In genomic region chr17:67492251-67492740, GRCh38 we compare ENCODE assay signal across 13 cellular contexts.
DNase-seq lines count a peak whose midpoint lies in the region; ATAC-seq, FAIRE-seq and TF ChIP-seq lines count a peak whose summit lies in the region.
"Had no signal": no experiment of that assay in that cellular context is flagged by ENCODE, and none has a peak within 500 bp of the region (broad histone marks: within the 10 kb centered on the region; RNA-seq: fewer than 3 reads in every experiment).

No MANE protein-coding gene starts in this region.

- TF ChIP-seq EP300 in A549 (IDR thresholded peaks at IDR 0.05) = no peak

- ATAC-seq in A549 = no peak
- peak in 1 of 2 donors; percentile 31 for ATAC-seq in naive thymus-derived CD8-positive, alpha-beta T cell
- ATAC-seq in GM21717 (IDR thresholded peaks at IDR 0.05; ENCODE audit: unreplicated experiment) = no peak
- ATAC-seq: HepG2 had no signal

- no peaks in the 10 kb centered on the region for H3K9me3 ChIP-seq in A549
- H3K9me3 ChIP-seq: BE2C had no signal

- H3K4me2 ChIP-seq in A549 = peak overlapping the region; percentile 76; the same call in 1 of the 3 replicates

- peaks cover 5% of the 10 kb centered on the region for H3K36me3 Mint-ChIP-seq in brain
- H3K36me3 Mint-ChIP-seq in naive thymus-derived CD8-positive, alpha-beta T cell = peaks cover 0 to 27% (median 6%) of the 10 kb centered on the region in 3 donors
- H3K36me3 Mint-ChIP-seq in activated naive CD4-positive, alpha-beta T cell treated with anti-CD3 and anti-CD28 coated beads, Interleukin-2, amount 10 ng/mL, durations not matched to agents 7 days and 5 days = peaks cover 12% of the 10 kb centered on the region

- FAIRE-seq in A549 (lab: Jason Lieb, UNC) (no peak), RCC 7860 (lab: Jason Lieb, UNC) (no peak)
- FAIRE-seq: HepG2 had no signal

- H3K27ac ChIP-seq in A549 = peak overlapping the region; percentile 31 to 67; a peak in 4 of 6 replicates

- H3K4me3 ChIP-seq in A549 = no peak overlapping the region

- POLR2A ChIA-PET in A549 (lab: Yijun Ruan, JAX) = no interaction called here
- POLR2A ChIA-PET in naive thymus-derived CD8-positive, alpha-beta T cell (lab: Charles Lee) = interaction anchor here (0.6 kb wide), 1 partner anchor 93 kb away, joined by 11 read pairs; no protein-coding TSS in a partner anchor

- CTCF ChIA-PET in A549 (lab: Yijun Ruan, JAX) = interaction anchor here (0.7 to 5.3 kb wide), 9 partner anchors 9 to 207 kb away, joined by 3 to 57 read pairs (median 7); no protein-coding TSS in a partner anchor
- CTCF ChIA-PET in activated naive CD4-positive, alpha-beta T cell treated with anti-CD3 and anti-CD28 coated beads, Interleukin-2, amount 10 ng/mL, durations not matched to agents 7 days and 5 days (lab: Charles Lee) = no interaction called here

- TF ChIP-seq CTCF in A549 (IDR thresholded peaks at IDR 0.05) (no peak), brain (conservative IDR thresholded peaks at IDR 0.05) (no peak)

- DNase-seq in A549 (ENCODE audit: low read depth in 1 of 2, low spot score in 1 of 2) = no peak
- peak; percentile 25 for DNase-seq in DMS53 treated with DMSO at 0.1 percent for 48 hours (lab: John Stamatoyannopoulos, UW; ENCODE audit: unreplicated experiment)
- no peak for DNase-seq in naive thymus-derived CD8-positive, alpha-beta T cell
- DNase-seq in RCC 7860 (ENCODE audit: low spot score) = no peak
- no peak for DNase-seq in activated naive CD4-positive, alpha-beta T cell treated with anti-CD3 and anti-CD28 coated beads, Interleukin-2, amount 10 ng/mL, durations not matched to agents 7 days and 5 days
- DNase-seq in kidney tubule cell (ENCODE audit: low spot score) = no peak
- DNase-seq: BE2C; central memory CD4-positive, alpha-beta T cell; NCI-H1105; occipital lobe had no signal

- no peak for TF ChIP-seq RAD21 in A549 (conservative IDR thresholded peaks at IDR 0.05 in 1 of 2, IDR thresholded peaks at IDR 0.05 in 1 of 2)

- 61% methylated on average over 5 of the region's 5 CpGs for WGBS in A549 (ENCODE audit: missing lambda C conversion rate)

- peaks cover 3% of the 10 kb centered on the region for H3K27me3 Mint-ChIP-seq in brain
- H3K27me3 Mint-ChIP-seq in naive thymus-derived CD8-positive, alpha-beta T cell = no peaks in the 10 kb centered on the region
- no peaks in the 10 kb centered on the region for H3K27me3 Mint-ChIP-seq in activated naive CD4-positive, alpha-beta T cell treated with anti-CD3 and anti-CD28 coated beads, Interleukin-2, amount 10 ng/mL, durations not matched to agents 7 days and 5 days

- peaks cover 24% of the 10 kb centered on the region for H3K4me1 ChIP-seq in A549

- TF ChIP-seq POLR2A in A549 (IDR thresholded peaks at IDR 0.05; ENCODE audit: low read length) = no peak

- peak overlapping the region; percentile 52 to 96 (median 67) for H3K27ac Mint-ChIP-seq in brain
- H3K27ac Mint-ChIP-seq in naive thymus-derived CD8-positive, alpha-beta T cell = peak overlapping the region in 9 of 10 donors; percentile 17 to 85 (median 72)
- H3K27ac Mint-ChIP-seq in activated naive CD4-positive, alpha-beta T cell treated with anti-CD3 and anti-CD28 coated beads, Interleukin-2, amount 10 ng/mL, durations not matched to agents 7 days and 5 days = no peak overlapping the region

- peak overlapping the region in 3 of 5 experiments; percentile 3 to 24 (median 21) for H3K4me3 Mint-ChIP-seq in brain
- peak overlapping the region in 9 of 10 donors; percentile 17 to 70 (median 40) for H3K4me3 Mint-ChIP-seq in naive thymus-derived CD8-positive, alpha-beta T cell
- H3K4me3 Mint-ChIP-seq in activated naive CD4-positive, alpha-beta T cell treated with anti-CD3 and anti-CD28 coated beads, Interleukin-2, amount 10 ng/mL, durations not matched to agents 7 days and 5 days = no peak overlapping the region

- peaks cover 0 to 8% (median 2%) of the 10 kb centered on the region in 5 experiments for H3K9me3 Mint-ChIP-seq in brain
- peaks cover 0 to 2% (median 0%) of the 10 kb centered on the region in 9 donors for H3K9me3 Mint-ChIP-seq in naive thymus-derived CD8-positive, alpha-beta T cell
- H3K9me3 Mint-ChIP-seq in activated naive CD4-positive, alpha-beta T cell treated with anti-CD3 and anti-CD28 coated beads, Interleukin-2, amount 10 ng/mL, durations not matched to agents 7 days and 5 days = no peaks in the 10 kb centered on the region

- peaks cover 58% of the 10 kb centered on the region for H3K4me1 Mint-ChIP-seq in brain
- peaks cover 45 to 84% (median 79%) of the 10 kb centered on the region in 4 donors for H3K4me1 Mint-ChIP-seq in naive thymus-derived CD8-positive, alpha-beta T cell
- peaks cover 6% of the 10 kb centered on the region for H3K4me1 Mint-ChIP-seq in activated naive CD4-positive, alpha-beta T cell treated with anti-CD3 and anti-CD28 coated beads, Interleukin-2, amount 10 ng/mL, durations not matched to agents 7 days and 5 days

TF ChIP-seq in A549, 52 proteins besides CTCF, POLR2A, EP300 and RAD21:
- TF ChIP-seq MAZ (IDR thresholded peaks at IDR 0.05; ENCODE audit: borderline replicate concordance, low read depth, low read length) = no peak
- no peak for TF ChIP-seq HMGXB4 (CRISPR knock-in tag; IDR thresholded peaks at IDR 0.05; ENCODE audit: borderline replicate concordance)
- TF ChIP-seq MAFK (IDR thresholded peaks at IDR 0.05; ENCODE audit: partially characterized antibody) = no peak
- TF ChIP-seq PBX3 (IDR thresholded peaks at IDR 0.05) = no peak
- TF ChIP-seq BHLHE40 (IDR thresholded peaks at IDR 0.05; ENCODE audit: low read depth, low read length) = no peak
- TF ChIP-seq JUN (IDR thresholded peaks at IDR 0.05) = no peak
- TF ChIP-seq RARB (CRISPR knock-in tag; IDR thresholded peaks at IDR 0.05) = no peak
- TF ChIP-seq PHF8 (IDR thresholded peaks at IDR 0.05; ENCODE audit: borderline replicate concordance, low read depth) = no peak
- TF ChIP-seq BCL3 (IDR thresholded peaks at IDR 0.05) = no peak
- no peak for TF ChIP-seq RNF2 (IDR thresholded peaks at IDR 0.05; ENCODE audit: borderline replicate concordance, low read depth)
- TF ChIP-seq HOXA7 (CRISPR knock-in tag; IDR thresholded peaks at IDR 0.05) = no peak
TF ChIP-seq in A549: peak in this region for 0.
